23 cellular contexts compared by ENCODE assay signal in the genomic region with DNA sequence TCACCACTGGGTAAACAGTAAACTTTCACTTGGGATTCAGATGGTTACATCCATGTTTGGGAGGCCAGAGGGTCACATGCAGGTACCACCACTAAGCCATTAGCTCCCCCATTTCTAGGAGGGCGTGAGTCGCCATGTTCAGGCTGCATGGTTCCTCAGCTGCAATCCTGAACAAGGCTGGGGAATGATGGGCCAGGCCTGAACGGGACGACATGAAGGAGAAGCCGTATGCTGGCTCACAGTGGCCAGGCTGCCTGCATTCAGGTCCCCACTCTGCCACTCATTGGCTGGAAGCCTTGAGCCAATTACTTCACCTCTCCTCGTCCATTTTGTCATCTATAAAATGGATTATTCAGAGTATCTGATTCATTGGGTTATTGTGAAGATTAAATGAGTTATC. TPM values are rescaled to one million over a fixed set of nuclear protein-coding genes. Genes with fewer than 3 reads are reported as not detected.
"Had no signal": no experiment of that assay in that cellular context is flagged by ENCODE, and none has a peak within 500 bp of the region (broad histone marks: within the 10 kb centered on the region; RNA-seq: fewer than 3 reads in every experiment).

No MANE protein-coding gene starts in this region.

- H3K36me3 ChIP-seq: heart left ventricle, left ventricle myocardium inferior, neural progenitor cell, ovary, right atrium auricular region, suprapubic skin, thoracic aorta, tibial artery had no signal

- H3K9me3 ChIP-seq: heart left ventricle, left ventricle myocardium inferior, mucosa of descending colon, ovary, right atrium auricular region, right lobe of liver, suprapubic skin, thoracic aorta, tibial artery, upper lobe of right lung had no signal

- H3K4me1 ChIP-seq: left ventricle myocardium inferior, right atrium auricular region, upper lobe of right lung had no signal

- H3K4me2 ChIP-seq: neural progenitor cell had no signal

- H3K27ac ChIP-seq: heart left ventricle, left ventricle myocardium inferior, neural progenitor cell, ovary, right atrium auricular region, suprapubic skin, thoracic aorta, tibial artery, upper lobe of right lung had no signal

- FAIRE-seq: kidney had no signal

- H3K9ac ChIP-seq: neural progenitor cell had no signal

- H3K4me3 ChIP-seq: heart left ventricle, left ventricle myocardium inferior, mucosa of descending colon, neural progenitor cell, ovary, right atrium auricular region, right lobe of liver, suprapubic skin, thoracic aorta, tibial artery, upper lobe of right lung had no signal

- H3K27me3 ChIP-seq: neural progenitor cell, ovary, right atrium auricular region, right lobe of liver, upper lobe of right lung had no signal

RNA-seq across cellular contexts. Expression of a gene that starts 9.0 kb away (rescaled TPM):
- total RNA-seq: heart left ventricle; kidney; lung microvascular endothelial cell; mesenteric fat pad; mucosa of descending colon; naive thymus-derived CD4-positive, alpha-beta T cell; omental fat pad; ovary; progenitor cell of endocrine pancreas; pulmonary artery endothelial cell; renal cortical epithelial cell; right atrium auricular region; right lobe of liver; smooth muscle cell; subcutaneous adipose tissue; suprapubic skin; upper lobe of right lung had no signal
- polyA plus RNA-seq: naive thymus-derived CD4-positive, alpha-beta T cell; ovary; smooth muscle cell had no signal

RNA-seq across cellular contexts. Expression of a gene that starts 36.7 kb away (rescaled TPM):
- total RNA-seq: lung microvascular endothelial cell, skeletal muscle tissue had no signal

RNA-seq across cellular contexts. Expression of a gene that starts 47.8 kb away (rescaled TPM):
- total RNA-seq: heart left ventricle, left ventricle myocardium inferior, lung microvascular endothelial cell, mesenteric fat pad, myocyte, omental fat pad, ovary, right atrium auricular region, skeletal muscle tissue, subcutaneous adipose tissue, thoracic aorta had no signal
- polyA plus RNA-seq: heart left ventricle; naive thymus-derived CD4-positive, alpha-beta T cell had no signal
